1 cellular context compared by ENCODE assay signal in genomic region chr20:44811150-44811685, GRCh38.
TF ChIP-seq lines count a peak whose summit lies in the region.

No MANE protein-coding gene starts in this region.

TF ChIP-seq in SK-N-SH treated with all-trans-retinoic acid at 6 μM for 48 hours, 23 proteins besides CTCF, POLR2A, EP300 and RAD21 (continued from another document):
- TF ChIP-seq PATZ1 (CRISPR knock-in tag; IDR thresholded peaks at IDR 0.05; ENCODE audit: borderline replicate concordance) (no peak), SNAI2 (CRISPR knock-in tag; IDR thresholded peaks at IDR 0.05) (no peak), ZFP3 (CRISPR knock-in tag; IDR thresholded peaks at IDR 0.05) (no peak), ZNF565 (CRISPR knock-in tag; conservative IDR thresholded peaks at IDR 0.05; ENCODE audit: low read depth) (no peak)
